In genomic region chr19:7959209-7959608, GRCh38 we compare ENCODE assay signal across 18 cellular contexts. TPM values are rescaled to one million over a fixed set of nuclear protein-coding genes. Genes with fewer than 3 reads are reported as not detected.
DNase-seq lines count a peak whose midpoint lies in the region; ATAC-seq and TF ChIP-seq lines count a peak whose summit lies in the region.
"Had no signal": no experiment of that assay in that cellular context is flagged by ENCODE, and none has a peak within 500 bp of the region (broad histone marks: within the 10 kb centered on the region; RNA-seq: fewer than 3 reads in every experiment).

No MANE protein-coding gene starts in this region.

- no peaks in the 10 kb centered on the region for H3K9me2 ChIP-seq in GM23338 (ENCODE audit: insufficient read depth)

- H3K36me3 ChIP-seq in GM23338 (ENCODE audit: insufficient read depth): peaks cover 15% of the 10 kb centered on the region
- peaks cover 36% of the 10 kb centered on the region for H3K36me3 ChIP-seq in osteoblast (ENCODE audit: insufficient read depth, low read length)

- no peak overlapping the region for H2AFZ ChIP-seq in GM23338
- H2AFZ ChIP-seq in osteoblast (ENCODE audit: low read length): no peak overlapping the region

- H3K9me3 ChIP-seq in osteoblast (ENCODE audit: low read depth, low read length): no peaks in the 10 kb centered on the region
- H3K9me3 ChIP-seq: BE2C had no signal

- intact Hi-C loops in activated naive CD4-positive, alpha-beta T cell treated with anti-CD3 and anti-CD28 coated beads for 36 hours (cut with micrococcal nuclease): no loop called here

- ATAC-seq in GM23338 (no peak), HG03039 (IDR thresholded peaks at IDR 0.05; ENCODE audit: unreplicated experiment) (no peak), GM19467 (IDR thresholded peaks at IDR 0.05; ENCODE audit: unreplicated experiment) (no peak)

- H3K4me3 ChIP-seq in GM23338: no peak overlapping the region
- no peak overlapping the region for H3K4me3 ChIP-seq in osteoblast (ENCODE audit: insufficient read depth, low read length)

- H3K27ac Mint-ChIP-seq in activated naive CD4-positive, alpha-beta T cell treated with anti-CD3 and anti-CD28 coated beads, Interleukin-2, amount 50 U/mL, for 24 hours: peak overlapping the region; percentile 23
- H3K27ac Mint-ChIP-seq in activated naive CD4-positive, alpha-beta T cell treated with anti-CD3 and anti-CD28 coated beads for 36 hours: no peak overlapping the region
- no peak overlapping the region for H3K27ac Mint-ChIP-seq in GM23338
- H3K27ac Mint-ChIP-seq: CD4-positive, alpha-beta T cell had no signal

- H3K36me3 Mint-ChIP-seq in activated naive CD4-positive, alpha-beta T cell treated with anti-CD3 and anti-CD28 coated beads, Interleukin-2, amount 50 U/mL, for 24 hours: peaks cover 4% of the 10 kb centered on the region
- H3K36me3 Mint-ChIP-seq in activated naive CD4-positive, alpha-beta T cell treated with anti-CD3 and anti-CD28 coated beads for 36 hours (ENCODE audit: low read depth): peaks cover 8% of the 10 kb centered on the region
- peaks cover 32% of the 10 kb centered on the region for H3K36me3 Mint-ChIP-seq in GM23338 (ENCODE audit: low read depth)

- no peak for TF ChIP-seq CTCF in GM23338 (conservative IDR thresholded peaks at IDR 0.05; ENCODE audit: low read depth in 2 of 2)
- TF ChIP-seq CTCF in osteoblast (IDR thresholded peaks at IDR 0.05; ENCODE audit: extremely low read depth, low read depth, low read length): no peak

- no peaks in the 10 kb centered on the region for H3K79me2 ChIP-seq in GM23338 (replicated peaks; ENCODE audit: insufficient read depth)
- no peaks in the 10 kb centered on the region for H3K79me2 ChIP-seq in osteoblast (ENCODE audit: insufficient read depth, low read length)

- no peaks in the 10 kb centered on the region for H3K4me1 ChIP-seq in GM23338 (ENCODE audit: insufficient read depth)
- no peaks in the 10 kb centered on the region for H3K4me1 ChIP-seq in osteoblast (ENCODE audit: insufficient read depth, low read length)
- H3K4me1 ChIP-seq: BE2C had no signal

- H3K27ac ChIP-seq in GM23338 (ENCODE audit: low read depth) (0 out of 2 replicates have a peak overlapping the region, but pooled peaks have one; percentile 48), osteoblast (ENCODE audit: low read depth, low read length) (no peak overlapping the region)
- H3K27ac ChIP-seq: C4-2B had no signal

- H3F3A ChIP-seq in GM23338 (replicated peaks; ENCODE audit: low read depth): peaks cover 19% of the 10 kb centered on the region; the same call in 1 of the 2 replicates

- H4K20me1 ChIP-seq in GM23338 (replicated peaks; ENCODE audit: insufficient read depth) (peaks cover 11% of the 10 kb centered on the region; the same call in 1 of the 2 replicates), osteoblast (ENCODE audit: insufficient read depth, low read length) (no peaks in the 10 kb centered on the region)

- no peak overlapping the region for H3K4me2 ChIP-seq in GM23338
- H3K4me2 ChIP-seq in osteoblast (ENCODE audit: insufficient read depth, low read length): no peak overlapping the region

- H3K4me3 Mint-ChIP-seq in activated naive CD4-positive, alpha-beta T cell treated with anti-CD3 and anti-CD28 coated beads, Interleukin-2, amount 50 U/mL, for 24 hours: no peak overlapping the region
- H3K4me3 Mint-ChIP-seq in activated naive CD4-positive, alpha-beta T cell treated with anti-CD3 and anti-CD28 coated beads for 36 hours: no peak overlapping the region
- no peak overlapping the region for H3K4me3 Mint-ChIP-seq in GM23338
- H3K4me3 Mint-ChIP-seq: CD4-positive, alpha-beta T cell; H9 had no signal

- H3K9me3 Mint-ChIP-seq in activated naive CD4-positive, alpha-beta T cell treated with anti-CD3 and anti-CD28 coated beads, Interleukin-2, amount 50 U/mL, for 24 hours: no peaks in the 10 kb centered on the region
- no peaks in the 10 kb centered on the region for H3K9me3 Mint-ChIP-seq in activated naive CD4-positive, alpha-beta T cell treated with anti-CD3 and anti-CD28 coated beads for 36 hours
- 0 out of 3 replicates have a peak, but pooled peaks cover 4% of the 10 kb centered on the region for H3K9me3 Mint-ChIP-seq in GM23338
- H3K9me3 Mint-ChIP-seq: CD4-positive, alpha-beta T cell; H9 had no signal

- no peaks in the 10 kb centered on the region for H3K4me1 Mint-ChIP-seq in activated naive CD4-positive, alpha-beta T cell treated with anti-CD3 and anti-CD28 coated beads, Interleukin-2, amount 50 U/mL, for 24 hours
- no peaks in the 10 kb centered on the region for H3K4me1 Mint-ChIP-seq in activated naive CD4-positive, alpha-beta T cell treated with anti-CD3 and anti-CD28 coated beads for 36 hours (ENCODE audit: low read depth)
- peaks cover 10% of the 10 kb centered on the region; the same call in 2 of the 3 replicates for H3K4me1 Mint-ChIP-seq in GM23338

- H3K27me3 ChIP-seq in GM23338 (ENCODE audit: insufficient read depth) (no peaks in the 10 kb centered on the region), osteoblast (ENCODE audit: insufficient read depth, low read length) (no peaks in the 10 kb centered on the region)
- H3K27me3 ChIP-seq: BE2C had no signal

- CTCF ChIA-PET in activated naive CD4-positive, alpha-beta T cell treated with anti-CD3 and anti-CD28 coated beads for 36 hours (lab: Charles Lee): interaction anchor here (0.9 to 1.6 kb wide), 3 partner anchors 12 to 15 kb away, joined by 3 to 4 read pairs (median 4); no protein-coding TSS in a partner anchor

- H3K27me3 Mint-ChIP-seq in activated naive CD4-positive, alpha-beta T cell treated with anti-CD3 and anti-CD28 coated beads, Interleukin-2, amount 50 U/mL, for 24 hours: no peaks in the 10 kb centered on the region
- H3K27me3 Mint-ChIP-seq in activated naive CD4-positive, alpha-beta T cell treated with anti-CD3 and anti-CD28 coated beads for 36 hours (ENCODE audit: low read depth): no peaks in the 10 kb centered on the region
- H3K27me3 Mint-ChIP-seq in GM23338 (ENCODE audit: insufficient read depth, low read depth, poor library complexity): peaks cover 14% of the 10 kb centered on the region
- H3K27me3 Mint-ChIP-seq: CD4-positive, alpha-beta T cell had no signal

- DNase-seq in activated naive CD4-positive, alpha-beta T cell treated with anti-CD3 and anti-CD28 coated beads for 36 hours: no peak
- DNase-seq in GM23338 (ENCODE audit: low spot score): no peak
- DNase-seq in OCI-M1 (lab: John Stamatoyannopoulos, UW): peak; percentile 16
- DNase-seq in osteoblast (ENCODE audit: insufficient read length, low spot score, missing footprints): peak; percentile 74
- DNase-seq: ACHN; BE2C; CD4-positive, alpha-beta T cell; DMS153; DMS79; GDM1; GOT3; H9; IMR-90; KBM-7 had no signal

TF ChIP-seq in GM23338, 12 proteins besides CTCF, POLR2A, EP300 and RAD21 (continues in another document):
- TF ChIP-seq EZH2 (IDR thresholded peaks at IDR 0.05; ENCODE audit: low read depth, unreplicated experiment) (no peak), EZH2phosphoT487 (IDR thresholded peaks at IDR 0.05; ENCODE audit: unreplicated experiment) (no peak), NANOG (IDR thresholded peaks at IDR 0.05; ENCODE audit: borderline replicate concordance) (no peak)

RNA-seq across cellular contexts. Expression of gene TIMM44, which starts 15.7 kb away (rescaled TPM):
- 10 to 100 TPM; 88.8 to 88.9 TPM for total RNA-seq in activated naive CD4-positive, alpha-beta T cell treated with anti-CD3 and anti-CD28 coated beads for 36 hours
- total RNA-seq in GM23338 (2014; rRNA removed; shearing (Covaris generic)): 121 and 125 TPM in 2 replicates
- polyA plus RNA-seq in GM23338 (2016; fragmentation: Nextera tagmentation; extraction: Ambion mirVana): 128 and 131 TPM in 2 replicates
- total RNA-seq in osteoblast: 52.5 and 55.4 TPM in 2 replicates

RNA-seq across cellular contexts. Expression of gene CTXN1, which starts 33.3 kb away (rescaled TPM):
- under 1 TPM in 1 of 2 experiments, not detected in 1; 0.43 TPM for total RNA-seq in activated naive CD4-positive, alpha-beta T cell treated with anti-CD3 and anti-CD28 coated beads for 36 hours
- 52.4 and 53.1 TPM in 2 replicates for total RNA-seq in GM23338 (2014; rRNA removed; shearing (Covaris generic))
- 22.3 and 22.5 TPM in 2 replicates for polyA plus RNA-seq in GM23338 (2016; fragmentation: Nextera tagmentation; extraction: Ambion mirVana)
- 1.5 and 2.5 TPM in 2 replicates for total RNA-seq in osteoblast
- total RNA-seq: CD4-positive, alpha-beta T cell had no signal

RNA-seq across cellular contexts. Expression of gene SNAPC2, which starts 39.1 kb away (rescaled TPM):
- total RNA-seq in activated naive CD4-positive, alpha-beta T cell treated with anti-CD3 and anti-CD28 coated beads for 36 hours: 10 to 100 TPM; 10.9 to 12.4 TPM
- total RNA-seq in GM23338 (2014; rRNA removed; shearing (Covaris generic)): 17.2 and 25.1 TPM in 2 replicates
- 16.4 and 17.1 TPM in 2 replicates for polyA plus RNA-seq in GM23338 (2016; fragmentation: Nextera tagmentation; extraction: Ambion mirVana)
- total RNA-seq in osteoblast: 16.8 and 18.5 TPM in 2 replicates

RNA-seq across cellular contexts. Expression of gene TGFBR3L, which starts 44.6 kb away (rescaled TPM):
- total RNA-seq in activated naive CD4-positive, alpha-beta T cell treated with anti-CD3 and anti-CD28 coated beads for 36 hours: 1 to 10 TPM; 1.7 to 3.7 TPM
- total RNA-seq in GM23338 (2014; rRNA removed; shearing (Covaris generic)): 1.7 and 5.6 TPM in 2 replicates
- 6.2 and 7.0 TPM in 2 replicates for polyA plus RNA-seq in GM23338 (2016; fragmentation: Nextera tagmentation; extraction: Ambion mirVana)
- total RNA-seq in osteoblast: under 0.01 TPM in 1 of 2 replicates, not detected in the other
- total RNA-seq: IMR-90 had no signal

RNA-seq across cellular contexts. Expression of gene ELAVL1, which starts 46.2 kb away (rescaled TPM):
- total RNA-seq in activated naive CD4-positive, alpha-beta T cell treated with anti-CD3 and anti-CD28 coated beads for 36 hours: 100 to 1,000 TPM; 135 to 140 TPM
- 118 and 143 TPM in 2 replicates for total RNA-seq in GM23338 (2014; rRNA removed; shearing (Covaris generic))
- 74.1 and 81.6 TPM in 2 replicates for polyA plus RNA-seq in GM23338 (2016; fragmentation: Nextera tagmentation; extraction: Ambion mirVana)
- total RNA-seq in osteoblast: 23.0 and 25.7 TPM in 2 replicates

Comparison
In these comparisons a context has a peak if more than half of its experiments do, and no peak if none do; other contexts are left out.
1. DNase-seq: peak in OCI-M1 (single experiment) and osteoblast (single experiment); none in activated naive CD4-positive, alpha-beta T cell treated with anti-CD3 and anti-CD28 coated beads for 36 hours (single experiment) and GM23338 (single experiment).
2. RNA of gene CTXN1, which starts 33.3 kb away (total RNA-seq): 52.4 to 53.1 TPM in GM23338; 1.5 to 2.5 TPM in osteoblast and 0.43 TPM in activated naive CD4-positive, alpha-beta T cell treated with anti-CD3 and anti-CD28 coated beads for 36 hours; every median in the first group is over 10 times any median in the second.